Comparison of ENCODE assay signal across 1 cellular context in genomic region chr1:12566484-12567287, GRCh38.
A peak's percentile ranks its signal among the peaks of the same experiment; 100 is the strongest.
TF ChIP-seq lines count a peak whose summit lies in the region.

No MANE protein-coding gene starts in this region.

TF ChIP-seq in liver, 16 proteins besides CTCF, POLR2A, EP300 and RAD21:
- TF ChIP-seq ZBTB33 (IDR thresholded peaks at IDR 0.05) (no peak), RXRA (IDR thresholded peaks at IDR 0.05) (peak in 1 of 2 donors; percentile 18), HNF4G (IDR thresholded peaks at IDR 0.05) (no peak), NR2F2 (IDR thresholded peaks at IDR 0.05) (peak; percentile 8)
